ENCODE assay signal across 18 cellular contexts in the genomic region with DNA sequence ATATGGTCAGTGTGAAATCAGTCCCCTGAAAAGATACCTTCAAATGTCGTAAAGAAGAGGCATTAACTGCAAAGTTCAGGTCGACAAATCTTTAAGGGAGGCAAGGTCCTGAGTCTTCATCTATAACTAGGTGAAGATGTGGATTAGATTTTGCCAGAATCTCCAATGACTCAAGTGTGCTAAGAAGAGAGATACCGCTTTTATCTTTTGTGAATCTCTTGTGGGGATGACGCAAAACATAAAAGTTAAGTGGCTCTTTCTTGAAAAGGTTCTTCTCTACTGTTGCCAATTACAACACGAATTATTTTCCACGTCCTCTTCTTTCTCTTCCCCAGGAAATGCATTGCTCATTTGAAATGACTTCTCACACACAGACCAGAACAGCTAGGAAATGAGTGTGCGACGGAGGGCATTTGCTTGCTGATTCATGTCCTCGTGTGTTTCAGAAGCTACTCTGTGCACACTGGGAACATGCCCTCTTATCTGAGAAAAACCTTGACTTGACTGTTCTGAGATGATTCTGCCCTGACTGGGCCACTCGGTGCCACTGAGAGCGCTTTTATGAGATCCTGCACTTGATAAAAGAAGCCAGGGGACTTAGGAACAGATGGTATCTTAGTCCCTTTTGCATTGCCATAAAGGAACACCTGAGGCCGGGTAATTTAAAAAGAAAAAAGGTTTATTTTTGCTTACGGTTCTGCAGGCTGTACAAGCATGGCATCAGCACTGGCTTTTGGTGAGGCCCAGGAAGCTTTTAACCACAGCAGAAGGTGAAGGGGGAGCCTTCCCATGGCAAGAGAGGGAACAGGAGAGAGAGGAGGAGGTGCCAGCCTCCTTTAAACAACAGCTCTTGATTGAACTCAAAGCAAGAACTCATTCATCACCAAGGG.
DNase-seq lines count a peak whose midpoint lies in the region; ATAC-seq and TF ChIP-seq lines count a peak whose summit lies in the region.
"Had no signal": no experiment of that assay in that cellular context is flagged by ENCODE, and none has a peak within 500 bp of the region (broad histone marks: within the 10 kb centered on the region; RNA-seq: fewer than 3 reads in every experiment).

No MANE protein-coding gene starts in this region.

- peak; percentile 91 to 97 for ATAC-seq in activated naive CD4-positive, alpha-beta T cell treated with anti-CD3 and anti-CD28 coated beads, Interleukin-2, amount 50 U/mL, for 72 hours
- peak; percentile 78 to 85 for ATAC-seq in activated T-cell treated with anti-CD3 and anti-CD28 coated beads, Interleukin-2, amount 50 U/mL, for 4 hours
- no peak for ATAC-seq in HG03175 (IDR thresholded peaks at IDR 0.05; ENCODE audit: unreplicated experiment)
- ATAC-seq: foreskin keratinocyte had no signal

- H3K4me3 Mint-ChIP-seq in activated T-cell treated with anti-CD3 and anti-CD28 coated beads, Interleukin-2, amount 50 U/mL, for 4 hours: no peak overlapping the region
- no peak overlapping the region for H3K4me3 Mint-ChIP-seq in progenitor cell of endocrine pancreas (ENCODE audit: low read depth)
- H3K4me3 Mint-ChIP-seq: activated naive CD8-positive, alpha-beta T cell; T-helper 1 cell treated with Interleukin-12 subunit alpha and Interleukin-12 subunit beta and Interleukin-4 antibody, amounts not matched to agents 30 μg/mL and 1 μg/mL, for 36 hours had no signal

- H3K27me3 Mint-ChIP-seq in activated T-cell treated with anti-CD3 and anti-CD28 coated beads, Interleukin-2, amount 50 U/mL, for 4 hours (ENCODE audit: low read depth): peaks cover 11% of the 10 kb centered on the region
- peaks cover 9% of the 10 kb centered on the region for H3K27me3 Mint-ChIP-seq in progenitor cell of endocrine pancreas
- H3K27me3 Mint-ChIP-seq: activated naive CD8-positive, alpha-beta T cell had no signal

- H3K9me3 Mint-ChIP-seq in activated naive CD4-positive, alpha-beta T cell treated with anti-CD3 and anti-CD28 coated beads, Interleukin-2, amount 50 U/mL, for 72 hours: no peaks in the 10 kb centered on the region
- H3K9me3 Mint-ChIP-seq in activated T-cell treated with anti-CD3 and anti-CD28 coated beads, Interleukin-2, amount 50 U/mL, for 4 hours: no peaks in the 10 kb centered on the region
- no peaks in the 10 kb centered on the region for H3K9me3 Mint-ChIP-seq in progenitor cell of endocrine pancreas (ENCODE audit: low read depth)
- H3K9me3 Mint-ChIP-seq: T-helper 1 cell treated with Interleukin-12 subunit alpha and Interleukin-12 subunit beta and Interleukin-4 antibody, amounts not matched to agents 30 μg/mL and 1 μg/mL, for 36 hours had no signal

- no peak for TF ChIP-seq CTCF in progenitor cell of endocrine pancreas (IDR thresholded peaks at IDR 0.05; ENCODE audit: unreplicated experiment)

- H3K36me3 Mint-ChIP-seq in activated naive CD4-positive, alpha-beta T cell treated with anti-CD3 and anti-CD28 coated beads, Interleukin-2, amount 50 U/mL, for 72 hours: no peaks in the 10 kb centered on the region
- H3K36me3 Mint-ChIP-seq in activated T-cell treated with anti-CD3 and anti-CD28 coated beads, Interleukin-2, amount 50 U/mL, for 4 hours (ENCODE audit: insufficient read depth): no peaks in the 10 kb centered on the region
- no peaks in the 10 kb centered on the region for H3K36me3 Mint-ChIP-seq in progenitor cell of endocrine pancreas (ENCODE audit: insufficient read depth)
- H3K36me3 Mint-ChIP-seq: activated naive CD8-positive, alpha-beta T cell had no signal

- peak in 1 of 2 donors; percentile 11 for DNase-seq in activated naive CD4-positive, alpha-beta T cell treated with anti-CD3 and anti-CD28 coated beads, Interleukin-2, amount 50 U/mL, for 72 hours (ENCODE audit: low spot score in 2 of 2)
- DNase-seq in activated naive CD4-positive, alpha-beta T cell treated with anti-CD3 and anti-CD28 coated beads, Interleukin-2, amount 50 U/mL, for 16 hours: no peak
- DNase-seq in HT1080 (ENCODE audit: low read depth): peak; percentile 77
- no peak for DNase-seq in activated T-cell treated with anti-CD3 and anti-CD28 coated beads, Interleukin-2, amount 50 U/mL, for 4 hours
- peak; percentile 87 for DNase-seq in pulmonary artery endothelial cell (ENCODE audit: low read depth, low spot score)
- no peak for DNase-seq in progenitor cell of endocrine pancreas (ENCODE audit: low spot score, unreplicated experiment)
- DNase-seq in activated CD8-positive, alpha-beta memory T cell treated with anti-CD3 and anti-CD28 coated beads for 24 hours: no peak
- DNase-seq: activated CD4-positive, alpha-beta T cell treated with anti-CD3 and anti-CD28 coated beads, Interleukin-2, amount 50 U/mL, for 4 hours; BE2C; caudate nucleus; DMS53; foreskin keratinocyte; NK-92 treated with Interleukin-12 subunit alpha and Interleukin-12 subunit beta, amount 100 ng/mL, for 24 hours; posterior cingulate gyrus; Right ventricle myocardium superior had no signal

- no peaks in the 10 kb centered on the region for H3K4me1 Mint-ChIP-seq in activated T-cell treated with anti-CD3 and anti-CD28 coated beads, Interleukin-2, amount 50 U/mL, for 4 hours (ENCODE audit: low read depth)
- no peaks in the 10 kb centered on the region for H3K4me1 Mint-ChIP-seq in progenitor cell of endocrine pancreas (ENCODE audit: low read depth)

- peak overlapping the region in 1 of 2 donors; percentile 39 for H3K27ac Mint-ChIP-seq in activated naive CD4-positive, alpha-beta T cell treated with anti-CD3 and anti-CD28 coated beads, Interleukin-2, amount 50 U/mL, for 72 hours
- no peak overlapping the region for H3K27ac Mint-ChIP-seq in progenitor cell of endocrine pancreas
- H3K27ac Mint-ChIP-seq: activated naive CD8-positive, alpha-beta T cell; T-helper 1 cell treated with Interleukin-12 subunit alpha and Interleukin-12 subunit beta and Interleukin-4 antibody, amounts not matched to agents 30 μg/mL and 1 μg/mL, for 36 hours had no signal

Comparison
In these comparisons a context has a peak if more than half of its experiments do, and no peak if none do; other contexts are left out.
1. DNase-seq: peak in HT1080 (single experiment) and pulmonary artery endothelial cell (single experiment); none in activated naive CD4-positive, alpha-beta T cell treated with anti-CD3 and anti-CD28 coated beads, Interleukin-2, amount 50 U/mL, for 16 hours (single experiment), activated T-cell treated with anti-CD3 and anti-CD28 coated beads, Interleukin-2, amount 50 U/mL, for 4 hours (single experiment), progenitor cell of endocrine pancreas (single experiment) and activated CD8-positive, alpha-beta memory T cell treated with anti-CD3 and anti-CD28 coated beads for 24 hours (single experiment).